Comparison of ENCODE assay signal across 8 cellular contexts in the genomic region with DNA sequence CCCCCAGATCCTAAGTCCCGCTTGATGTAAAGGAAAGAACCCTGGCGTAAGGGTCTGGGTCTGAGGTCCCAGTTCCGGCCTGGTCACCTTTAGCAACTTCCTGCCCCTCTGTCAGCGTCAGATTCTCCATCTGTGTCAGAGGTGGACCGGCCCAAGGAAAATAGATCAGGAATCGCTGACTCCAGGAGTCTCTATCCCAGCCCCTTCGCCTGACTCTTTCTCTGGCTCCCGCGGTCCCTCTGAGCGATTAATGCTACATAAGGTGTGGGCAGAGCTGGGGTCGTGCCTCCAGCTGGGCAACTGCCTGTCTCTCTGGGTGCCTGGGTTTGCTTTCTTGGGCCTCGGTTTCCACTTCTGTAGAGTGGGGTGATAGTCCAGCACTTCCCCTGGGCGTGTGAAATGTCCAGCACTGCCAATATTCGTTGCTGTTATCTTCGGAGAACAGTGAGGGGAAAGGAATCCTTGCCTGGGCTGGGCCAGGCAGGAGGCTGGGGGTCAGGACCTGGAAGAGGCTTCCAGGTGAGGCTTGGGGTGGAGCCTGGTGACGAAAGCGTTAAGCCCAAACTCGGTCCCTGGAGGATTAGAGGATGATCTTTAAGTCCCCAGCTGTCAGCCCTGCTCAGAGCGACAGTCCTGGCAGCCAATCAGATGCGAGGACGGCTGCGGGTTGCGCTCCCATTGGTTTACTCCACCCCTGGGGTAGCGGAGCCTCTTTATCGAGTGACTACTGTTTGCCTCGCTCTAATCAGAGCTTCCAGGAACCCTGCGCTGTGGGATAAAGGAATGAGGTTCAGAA. TPM values are rescaled to one million over a fixed set of nuclear protein-coding genes. Genes with fewer than 3 reads are reported as not detected.
DNase-seq lines count a peak whose midpoint lies in the region; ATAC-seq, FAIRE-seq and TF ChIP-seq lines count a peak whose summit lies in the region.

No MANE protein-coding gene starts in this region.

- H3K27me3 ChIP-seq in bronchial epithelial cell (ENCODE audit: control insufficient read depth, insufficient read depth, low read length): no peaks in the 10 kb centered on the region
- no peaks in the 10 kb centered on the region for H3K27me3 ChIP-seq in small intestine (ENCODE audit: control insufficient read depth in 2 of 2, insufficient read depth in 2 of 2, low read length in 2 of 2)

- H3K4me3 ChIP-seq in GM12875 (ENCODE audit: low read depth, low read length) (peak overlapping the region; percentile 64), bronchial epithelial cell (ENCODE audit: low read depth, low read length) (peak overlapping the region; percentile 67), small intestine (ENCODE audit: low read depth in 1 of 2, low read length in 2 of 2) (peak overlapping the region; percentile 43 to 62)

- peak overlapping the region; percentile 83 for H3K27ac Mint-ChIP-seq in WTC11

- DNase-seq in NCI-H2196 (lab: John Stamatoyannopoulos, UW; ENCODE audit: unreplicated experiment) (peak; percentile 92), WTC11 (ENCODE audit: low spot score) (peak; percentile 95), bronchial epithelial cell (ENCODE audit: low read depth) (peak; percentile 87), iPS-NIHi7 (ENCODE audit: extremely low spot score) (peak; percentile 97), small intestine (peak; percentile 94)

- 1 to 2% (median 2%) methylated on average over 27 of the region's 27 CpGs for WGBS in small intestine, 3 donors

- FAIRE-seq in bronchial epithelial cell (lab: Jason Lieb, UNC) (peak; percentile 60), small intestine (lab: Jason Lieb, UNC) (no peak)

- H3K9me3 ChIP-seq in small intestine (ENCODE audit: control insufficient read depth, low read depth): no peaks in the 10 kb centered on the region

- peaks cover 26% of the 10 kb centered on the region for H3K36me3 Mint-ChIP-seq in WTC11

- ATAC-seq in HG03097 (IDR thresholded peaks at IDR 0.05; ENCODE audit: low FRiP score, unreplicated experiment) (peak; percentile 34), WTC11 (peak; percentile 49), GM19467 (IDR thresholded peaks at IDR 0.05; ENCODE audit: unreplicated experiment) (no peak)

- H3K4me1 Mint-ChIP-seq in WTC11: peaks cover 12% of the 10 kb centered on the region

- no peak for TF ChIP-seq CTCF in GM12875 (IDR thresholded peaks at IDR 0.05; ENCODE audit: borderline replicate concordance, insufficient read depth, low read depth, low read length)
- TF ChIP-seq CTCF in WTC11 (IDR thresholded peaks at IDR 0.05): no peak
- no peak for TF ChIP-seq CTCF in bronchial epithelial cell (IDR thresholded peaks at IDR 0.05; ENCODE audit: insufficient read depth, low read length, severe bottlenecking)

- POLR2A ChIA-PET in WTC11 (lab: Charles Lee): interaction anchor here (0.6 to 3.2 kb wide), 13 partner anchors 8 to 404 kb away, joined by 3 to 70 read pairs (median 4); partner anchors contain the start of genes ARHGAP45, CNN2 and RNU6-2

- H3K9me3 Mint-ChIP-seq in WTC11: no peaks in the 10 kb centered on the region

- CTCF ChIA-PET in WTC11 (lab: Charles Lee): interaction anchor here (0.6 to 3.4 kb wide), 12 partner anchors 8 to 184 kb away, joined by 3 to 29 read pairs (median 4); partner anchors contain the start of genes ARHGAP45 and CNN2

- H3K4me1 ChIP-seq in small intestine (ENCODE audit: control insufficient read depth in 2 of 2, insufficient read depth in 1 of 2, low read depth in 1 of 2, low read length in 1 of 2): peaks cover 0 to 8% of the 10 kb centered on the region in 2 donors

- H3K27ac ChIP-seq in small intestine (ENCODE audit: low read depth in 1 of 2, low read length in 1 of 2): peak overlapping the region; percentile 15 to 47

- H3K27me3 Mint-ChIP-seq in WTC11 (ENCODE audit: low read depth): no peaks in the 10 kb centered on the region

- H3K36me3 ChIP-seq in bronchial epithelial cell (ENCODE audit: control insufficient read depth, insufficient read depth, low read length) (peaks cover 16% of the 10 kb centered on the region), small intestine (ENCODE audit: control insufficient read depth in 2 of 2, insufficient read depth in 2 of 2, low read length in 2 of 2) (no peaks in the 10 kb centered on the region)

- peak overlapping the region; percentile 84 for H3K4me3 Mint-ChIP-seq in WTC11

TF ChIP-seq in WTC11, 78 proteins besides CTCF, POLR2A, EP300 and RAD21:
- TF ChIP-seq CREM (CRISPR knock-in tag; IDR thresholded peaks at IDR 0.05): 0 out of 2 replicates have a peak, but pooled peaks have one; percentile 40
- TF ChIP-seq NFYB (CRISPR knock-in tag; conservative IDR thresholded peaks at IDR 0.05; ENCODE audit: low read depth): peak; percentile 96
- no peak for TF ChIP-seq CBFB (CRISPR knock-in tag; IDR thresholded peaks at IDR 0.05; ENCODE audit: low read depth)
- TF ChIP-seq ZNF423 (CRISPR knock-in tag; IDR thresholded peaks at IDR 0.05): no peak
- 0 out of 2 replicates have a peak, but pooled peaks have one; percentile 48 for TF ChIP-seq SP1 (CRISPR knock-in tag; conservative IDR thresholded peaks at IDR 0.05)
- TF ChIP-seq, protein P1, sequence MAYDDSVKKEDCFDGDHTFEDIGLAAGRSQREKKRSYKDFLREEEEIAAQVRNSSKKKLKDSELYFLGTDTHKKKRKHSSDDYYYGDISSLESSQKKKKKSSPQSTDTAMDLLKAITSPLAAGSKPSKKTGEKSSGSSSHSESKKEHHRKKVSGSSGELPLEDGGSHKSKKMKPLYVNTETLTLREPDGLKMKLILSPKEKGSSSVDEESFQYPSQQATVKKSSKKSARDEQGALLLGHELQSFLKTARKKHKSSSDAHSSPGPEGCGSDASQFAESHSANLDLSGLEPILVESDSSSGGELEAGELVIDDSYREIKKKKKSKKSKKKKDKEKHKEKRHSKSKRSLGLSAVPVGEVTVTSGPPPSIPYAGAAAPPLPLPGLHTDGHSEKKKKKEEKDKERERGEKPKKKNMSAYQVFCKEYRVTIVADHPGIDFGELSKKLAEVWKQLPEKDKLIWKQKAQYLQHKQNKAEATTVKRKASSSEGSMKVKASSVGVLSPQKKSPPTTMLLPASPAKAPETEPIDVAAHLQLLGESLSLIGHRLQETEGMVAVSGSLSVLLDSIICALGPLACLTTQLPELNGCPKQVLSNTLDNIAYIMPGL (CRISPR knock-in tag; IDR thresholded peaks at IDR 0.05): peak; percentile 47; the same call in 1 of the 2 replicates
- TF ChIP-seq GTF2I (CRISPR knock-in tag; conservative IDR thresholded peaks at IDR 0.05): peak; percentile 82; the same call in 1 of the 2 replicates

RNA-seq across cellular contexts. Expression of gene ABCA7, which starts 0.8 kb away (rescaled TPM):
- total RNA-seq in WTC11 (2021) (40.3 to 45.0 TPM (median 41.3 TPM) in 3 replicates), bronchial epithelial cell (6.8 and 13.8 TPM in 2 replicates)
- 10 to 100 TPM in 2 of 3 donors, 1 to 10 TPM in 1; 6.2 to 60.3 (median 34.2) TPM for polyA plus RNA-seq in small intestine

RNA-seq across cellular contexts. Expression of gene CNN2, which starts 14.3 kb away (rescaled TPM):
- total RNA-seq in WTC11 (2021) (387 to 391 TPM (median 390 TPM) in 3 replicates), bronchial epithelial cell (96.9 and 189 TPM in 2 replicates)
- 10 to 100 TPM; 14.5 to 34.4 (median 26.2) TPM for polyA plus RNA-seq in small intestine

RNA-seq across cellular contexts. Expression of gene RNU6-2, which starts 19.4 kb away (rescaled TPM):
- not detected in 3 replicates for total RNA-seq in WTC11 (2021)
- not detected in 2 replicates for total RNA-seq in bronchial epithelial cell
- polyA plus RNA-seq in small intestine: not detected

RNA-seq across cellular contexts. Expression of gene TMEM259, which starts 19.8 kb away (rescaled TPM):
- total RNA-seq in WTC11 (2021): 176 to 202 TPM (median 191 TPM) in 3 replicates
- 54.8 and 65.9 TPM in 2 replicates for total RNA-seq in bronchial epithelial cell
- polyA plus RNA-seq in small intestine: 100 to 1,000 TPM; 153 to 313 (median 219) TPM

RNA-seq across cellular contexts. Expression of gene ARHGAP45, which starts 26.3 kb away (rescaled TPM):
- total RNA-seq in WTC11 (2021) (40.9 to 46.4 TPM (median 44.1 TPM) in 3 replicates), bronchial epithelial cell (9.0 and 11.8 TPM in 2 replicates)
- 10 to 100 TPM; 34.3 to 81.1 (median 62.6) TPM for polyA plus RNA-seq in small intestine
